16 cellular contexts compared by ENCODE assay signal in the genomic region with DNA sequence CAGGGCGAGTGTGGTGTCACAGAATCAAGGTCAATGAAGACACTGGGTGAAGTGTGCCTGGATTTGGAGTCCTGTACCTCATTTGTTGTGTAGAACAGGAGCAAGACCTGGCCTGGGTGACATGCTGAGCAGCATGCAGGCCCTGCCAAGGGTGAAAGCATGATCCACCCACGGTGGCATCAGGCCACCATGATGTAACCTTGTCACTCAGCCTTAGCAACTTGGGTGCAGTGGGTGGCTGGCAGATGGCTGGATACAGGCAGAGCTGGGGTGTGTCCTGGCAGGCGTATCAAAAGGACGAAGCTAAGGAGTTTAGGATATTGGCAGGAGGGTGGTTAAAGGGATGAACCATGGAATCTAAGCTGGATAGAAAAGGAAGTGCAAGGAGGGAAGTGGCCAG.
"Had no signal": no experiment of that assay in that cellular context is flagged by ENCODE, and none has a peak within 500 bp of the region (broad histone marks: within the 10 kb centered on the region; RNA-seq: fewer than 3 reads in every experiment).

No MANE protein-coding gene starts in this region.

- ATAC-seq: activated CD8-positive, alpha-beta T cell treated with anti-CD3 and anti-CD28 coated beads, Interleukin-2, amount 10 ng/mL, durations not matched to agents 7 days and 5 days; activated T-cell treated with anti-CD3 and anti-CD28 coated beads, Interleukin-2, amount 50 U/mL, for 4 hours; lower lobe of right lung; naive thymus-derived CD8-positive, alpha-beta T cell had no signal

- DNase-seq: activated CD4-positive, alpha-beta T cell treated with anti-CD3 and anti-CD28 coated beads, Interleukin-2, amount 10 ng/mL, durations not matched to agents 24 days and 14 days; activated CD8-positive, alpha-beta T cell treated with anti-CD3 and anti-CD28 coated beads, Interleukin-2, amount 10 ng/mL, durations not matched to agents 7 days and 5 days; activated naive CD4-positive, alpha-beta T cell treated with anti-CD3 and anti-CD28 coated beads for 36 hours; activated T-cell treated with anti-CD3 and anti-CD28 coated beads, Interleukin-2, amount 50 U/mL, for 4 hours; anterior cingulate cortex; cerebellar nuclear complex; effector CD8-positive, alpha-beta T cell; esophagus squamous epithelium; immature natural killer cell; kidney glomerular epithelial cell; lower lobe of right lung; naive thymus-derived CD8-positive, alpha-beta T cell; stimulated activated CD4-positive, alpha-beta T cell treated with anti-CD3 and anti-CD28 coated beads, Interleukin-2, amount 100 ng/mL, for 48 hours; T1000; upper lobe of left lung had no signal

- H3K27ac Mint-ChIP-seq: activated CD4-positive, alpha-beta T cell treated with anti-CD3 and anti-CD28 coated beads, Interleukin-2, amount 10 ng/mL, durations not matched to agents 24 days and 14 days; activated CD8-positive, alpha-beta T cell treated with anti-CD3 and anti-CD28 coated beads, Interleukin-2, amount 10 ng/mL, durations not matched to agents 7 days and 5 days; activated naive CD4-positive, alpha-beta T cell treated with anti-CD3 and anti-CD28 coated beads for 36 hours; dendritic cell treated with granulocyte-macrophage colony-stimulating factor and Interleukin-4, amounts not matched to agents 40 ng/mL and 50 ng/mL, for 4 days; immature natural killer cell had no signal

- H3K4me1 Mint-ChIP-seq: activated CD4-positive, alpha-beta T cell treated with anti-CD3 and anti-CD28 coated beads, Interleukin-2, amount 10 ng/mL, durations not matched to agents 24 days and 14 days; immature natural killer cell; naive thymus-derived CD8-positive, alpha-beta T cell had no signal

- H3K36me3 Mint-ChIP-seq: naive thymus-derived CD8-positive, alpha-beta T cell had no signal

- H3K9me3 Mint-ChIP-seq: activated CD4-positive, alpha-beta T cell treated with anti-CD3 and anti-CD28 coated beads, Interleukin-2, amount 10 ng/mL, durations not matched to agents 24 days and 14 days; activated naive CD4-positive, alpha-beta T cell treated with anti-CD3 and anti-CD28 coated beads for 36 hours; activated T-cell treated with anti-CD3 and anti-CD28 coated beads, Interleukin-2, amount 50 U/mL, for 4 hours; dendritic cell treated with granulocyte-macrophage colony-stimulating factor and Interleukin-4, amounts not matched to agents 40 ng/mL and 50 ng/mL, for 4 days; immature natural killer cell; naive thymus-derived CD8-positive, alpha-beta T cell had no signal

- H3K4me3 Mint-ChIP-seq: activated CD4-positive, alpha-beta T cell treated with anti-CD3 and anti-CD28 coated beads, Interleukin-2, amount 10 ng/mL, durations not matched to agents 24 days and 14 days; activated CD8-positive, alpha-beta T cell treated with anti-CD3 and anti-CD28 coated beads, Interleukin-2, amount 10 ng/mL, durations not matched to agents 7 days and 5 days; activated naive CD4-positive, alpha-beta T cell treated with anti-CD3 and anti-CD28 coated beads for 36 hours; activated T-cell treated with anti-CD3 and anti-CD28 coated beads, Interleukin-2, amount 50 U/mL, for 4 hours; dendritic cell treated with granulocyte-macrophage colony-stimulating factor and Interleukin-4, amounts not matched to agents 40 ng/mL and 50 ng/mL, for 4 days; immature natural killer cell; naive thymus-derived CD8-positive, alpha-beta T cell had no signal
